29 cellular contexts compared by ENCODE assay signal in the genomic region with DNA sequence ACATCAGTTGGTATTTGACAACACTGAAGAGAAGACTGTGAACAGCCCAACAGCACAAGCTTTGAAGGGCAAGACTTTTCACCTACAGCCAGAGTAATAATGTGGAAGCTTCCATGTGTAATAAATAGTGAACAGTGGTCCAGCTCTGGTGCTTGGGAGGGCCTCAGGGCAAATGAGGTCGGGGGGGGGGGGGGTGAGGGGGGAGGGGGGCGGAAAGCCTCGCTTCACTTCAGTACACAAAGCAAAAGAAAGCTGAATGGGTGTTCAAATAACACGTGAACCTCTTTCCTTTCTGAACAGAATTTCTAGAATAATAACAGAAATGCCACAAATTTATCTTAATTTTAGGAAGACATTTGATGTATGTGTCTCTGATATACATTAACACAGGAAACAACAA.
"Had no signal": no experiment of that assay in that cellular context is flagged by ENCODE, and none has a peak within 500 bp of the region (broad histone marks: within the 10 kb centered on the region; RNA-seq: fewer than 3 reads in every experiment).

No MANE protein-coding gene starts in this region.

- ATAC-seq: effector memory CD8-positive, alpha-beta T cell; esophagus mucosa; left ventricle myocardium superior; stimulated activated naive B cell treated with anti-CD40 and anti-IgM and Interleukin-4, amounts not matched to agents 10 μg/mL and 1 μg/mL and 100 μg/mL, for 72 hours; WTC11 had no signal

- H2AFZ ChIP-seq: hepatocyte had no signal

- H3K4me1 ChIP-seq: breast epithelium had no signal

- H3K9me3 Mint-ChIP-seq: activated T-cell treated with anti-CD3 and anti-CD28 coated beads, Interleukin-2, amount 50 U/mL, for 24 hours; activated T-helper 2 cell treated with anti-CD3 and anti-CD28 coated beads, Interferon-gamma antibody, Interleukin-2, Interleukin-4, amounts not matched to agents 10 μg/mL and 5 μg/mL and 100 μg/mL, durations not matched to agents 14 hours and 24 hours and 36 hours; central memory CD8-positive, alpha-beta T cell; effector memory CD8-positive, alpha-beta T cell; immature natural killer cell; neural crest cell; WTC11 had no signal

- DNase-seq: activated CD8-positive, alpha-beta memory T cell treated with anti-CD3 and anti-CD28 coated beads for 24 hours; activated CD8-positive, alpha-beta memory T cell treated with anti-CD3 and anti-CD28 coated beads, Interleukin-2, amount 50 U/mL, for 4 hours; activated naive CD4-positive, alpha-beta T cell treated with Interleukin-2 at 50 U/mL for 16 hours; activated naive CD8-positive, alpha-beta T cell treated with anti-CD3 and anti-CD28 coated beads for 36 hours; activated T-cell treated with anti-CD3 and anti-CD28 coated beads, Interleukin-2, amount 50 U/mL, for 24 hours; dorsolateral prefrontal cortex; effector memory CD8-positive, alpha-beta T cell; foreskin melanocyte; immature natural killer cell; kidney glomerular epithelial cell; left ventricle myocardium superior; mammary epithelial cell; stimulated activated CD4-positive, alpha-beta T cell treated with anti-CD3 and anti-CD28 coated beads, Interleukin-2, amount 100 ng/mL, for 48 hours; stimulated activated CD8-positive, alpha-beta memory T cell treated with anti-CD3 and anti-CD28 coated beads, Interleukin-4, amount 100 ng/mL, for 48 hours; stimulated activated naive B cell treated with anti-CD40 and anti-IgM and Interleukin-4, amounts not matched to agents 10 μg/mL and 1 μg/mL and 100 μg/mL, for 72 hours; T1000; testis; trophoblast cell; uterus had no signal

- H3K27ac Mint-ChIP-seq: activated naive CD8-positive, alpha-beta T cell treated with anti-CD3 and anti-CD28 coated beads for 36 hours; activated T-cell treated with anti-CD3 and anti-CD28 coated beads, Interleukin-2, amount 50 U/mL, for 24 hours; activated T-helper 2 cell treated with anti-CD3 and anti-CD28 coated beads, Interferon-gamma antibody, Interleukin-2, Interleukin-4, amounts not matched to agents 10 μg/mL and 5 μg/mL and 100 μg/mL, durations not matched to agents 14 hours and 24 hours and 36 hours; stimulated activated naive B cell treated with anti-CD40 and anti-IgM and Interleukin-4, amounts not matched to agents 10 μg/mL and 1 μg/mL and 100 μg/mL, for 72 hours; WTC11 had no signal

- H3K4me2 ChIP-seq: hepatocyte had no signal

- H3K4me3 ChIP-seq: breast epithelium, dorsolateral prefrontal cortex, hepatocyte, testis, uterus had no signal

- H3K27ac ChIP-seq: breast epithelium, hepatocyte, testis, uterus had no signal

- FAIRE-seq: astrocyte, colon, endothelial cell of umbilical vein had no signal

- H3K4me3 Mint-ChIP-seq: activated naive CD8-positive, alpha-beta T cell treated with anti-CD3 and anti-CD28 coated beads for 36 hours; activated T-cell treated with anti-CD3 and anti-CD28 coated beads, Interleukin-2, amount 50 U/mL, for 24 hours; central memory CD8-positive, alpha-beta T cell; effector memory CD8-positive, alpha-beta T cell; immature natural killer cell; neural crest cell; stimulated activated naive B cell treated with anti-CD40 and anti-IgM and Interleukin-4, amounts not matched to agents 10 μg/mL and 1 μg/mL and 100 μg/mL, for 72 hours; WTC11 had no signal

- H3K27me3 ChIP-seq: breast epithelium, dorsolateral prefrontal cortex, hepatocyte, testis, uterus had no signal

- H3K27me3 Mint-ChIP-seq: activated naive CD8-positive, alpha-beta T cell treated with anti-CD3 and anti-CD28 coated beads for 36 hours; activated T-cell treated with anti-CD3 and anti-CD28 coated beads, Interleukin-2, amount 50 U/mL, for 24 hours; central memory CD8-positive, alpha-beta T cell; effector memory CD8-positive, alpha-beta T cell; stimulated activated naive B cell treated with anti-CD40 and anti-IgM and Interleukin-4, amounts not matched to agents 10 μg/mL and 1 μg/mL and 100 μg/mL, for 72 hours had no signal
